ENCODE assay signal across 10 cellular contexts in genomic region chr6:15026832-15027231, GRCh38.
DNase-seq lines count a peak whose midpoint lies in the region; ATAC-seq and TF ChIP-seq lines count a peak whose summit lies in the region.
"Had no signal": no experiment of that assay in that cellular context is flagged by ENCODE, and none has a peak within 500 bp of the region (broad histone marks: within the 10 kb centered on the region; RNA-seq: fewer than 3 reads in every experiment).

No MANE protein-coding gene starts in this region.

- H3K36me3 ChIP-seq in psoas muscle (ENCODE audit: insufficient read depth in 1 of 2, low read depth in 1 of 2) (no peaks in the 10 kb centered on the region), HAP-1 (replicated peaks) (no peaks in the 10 kb centered on the region)

- peak in 3 of 4 donors; percentile 40 to 54 (median 51) for ATAC-seq in psoas muscle
- no peak for ATAC-seq in HG03196 (IDR thresholded peaks at IDR 0.05; ENCODE audit: unreplicated experiment)
- ATAC-seq: left colon, WTC11 had no signal

- CTCF ChIA-PET in HEK293T (lab: Yijun Ruan, JAX): interaction anchor here (0.6 kb wide), 1 partner anchor 227 kb away, joined by 3 read pairs; no protein-coding TSS in a partner anchor

- DNase-seq in M059J (ENCODE audit: low read depth): peak; percentile 86
- peak; percentile 74 for DNase-seq in NCI-H526 treated with DMSO at 0.1 percent for 48 hours (lab: John Stamatoyannopoulos, UW)
- peak; percentile 74 for DNase-seq in dedifferentiated amniotic fluid mesenchymal stem cell (ENCODE audit: extremely low spot score)
- no peak for DNase-seq in psoas muscle
- DNase-seq in HEK293T (ENCODE audit: extremely low spot score): no peak
- no peak for DNase-seq in HAP-1 (ENCODE audit: low spot score in 2 of 2)
- DNase-seq: activated naive CD4-positive, alpha-beta T cell; left colon had no signal

- in situ Hi-C loops in HAP-1 (cut with MboI; ENCODE audit: low sequenced_read_pairs): no loop called here

- TF ChIP-seq CTCF in psoas muscle (IDR thresholded peaks at IDR 0.05): no peak

- H3K9me3 ChIP-seq in psoas muscle (no peaks in the 10 kb centered on the region), HAP-1 (no peaks in the 10 kb centered on the region)

- H3K27me3 ChIP-seq in psoas muscle (ENCODE audit: insufficient read depth in 3 of 3, low read length in 2 of 3) (no peaks in the 10 kb centered on the region), HAP-1 (ENCODE audit: low read depth) (no peaks in the 10 kb centered on the region)

- no peak overlapping the region for H3K27ac ChIP-seq in psoas muscle

- H3K4me1 ChIP-seq in psoas muscle (peaks cover 5% of the 10 kb centered on the region), HAP-1 (peaks cover 6% of the 10 kb centered on the region)

- POLR2A ChIA-PET in HEK293T (lab: Yijun Ruan, JAX): no interaction called here

- intact Hi-C loops in psoas muscle (cut with DNase I): no loop called here

- H3K4me3 ChIP-seq in psoas muscle (no peak overlapping the region), HAP-1 (no peak overlapping the region)

- WGBS in psoas muscle, 3 donors: 19 to 24% (median 23%) methylated on average over 6 of the region's 6 CpGs

TF ChIP-seq in HEK293T, 16 proteins besides CTCF, POLR2A, EP300 and RAD21:
- no peak for TF ChIP-seq ARNT (IDR thresholded peaks at IDR 0.05)
- no peak for TF ChIP-seq HDGF (IDR thresholded peaks at IDR 0.05; ENCODE audit: borderline replicate concordance)
- TF ChIP-seq ZNF384 (IDR thresholded peaks at IDR 0.05): no peak
- no peak for TF ChIP-seq SUZ12 (IDR thresholded peaks at IDR 0.05)
- TF ChIP-seq CTBP1 (IDR thresholded peaks at IDR 0.05; ENCODE audit: borderline replicate concordance): no peak
- TF ChIP-seq PKNOX1 (IDR thresholded peaks at IDR 0.05): no peak
- TF ChIP-seq ELF4 (IDR thresholded peaks at IDR 0.05): no peak
- TF ChIP-seq FOXA1 (IDR thresholded peaks at IDR 0.05): no peak
- TF ChIP-seq TARDBP (IDR thresholded peaks at IDR 0.05): no peak
- TF ChIP-seq SP1 (IDR thresholded peaks at IDR 0.05): no peak
- TF ChIP-seq NFRKB (IDR thresholded peaks at IDR 0.05): no peak

Comparison
In these comparisons a context has a peak if more than half of its experiments do, and no peak if none do; other contexts are left out.
1. DNase-seq: peak in M059J (single experiment), NCI-H526 treated with DMSO at 0.1 percent for 48 hours (single experiment) and dedifferentiated amniotic fluid mesenchymal stem cell (single experiment); none in psoas muscle (0 of 2), HEK293T (single experiment) and HAP-1 (0 of 2).